In the genomic region with DNA sequence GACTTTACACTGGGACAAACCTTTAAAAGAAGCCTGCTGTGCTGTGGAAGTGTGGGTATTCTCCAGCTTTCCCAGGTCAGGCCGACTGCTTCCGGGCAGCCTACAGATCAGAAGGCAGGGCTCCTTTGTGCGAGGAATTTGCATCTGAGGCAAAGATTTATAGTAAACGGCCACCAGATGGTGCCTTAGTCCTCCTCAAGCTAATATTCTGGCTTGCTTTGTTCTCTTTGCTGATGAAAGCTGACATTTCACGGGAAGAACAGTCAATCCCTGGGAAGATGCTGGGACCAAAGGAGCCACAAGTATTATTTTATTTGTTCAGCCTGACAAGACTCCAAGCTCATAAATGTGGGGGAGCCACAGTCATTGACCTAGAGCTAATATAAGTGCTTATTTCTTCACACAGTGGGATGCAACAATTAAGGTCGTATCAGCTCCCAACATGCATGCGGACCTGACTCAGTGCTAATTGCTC, we compare ENCODE assay signal across 1 cellular context.
TF ChIP-seq lines count a peak whose summit lies in the region.

No MANE protein-coding gene starts in this region.

TF ChIP-seq in K562, 482 proteins besides CTCF, POLR2A, EP300 and RAD21 (continued from another document):
- TF ChIP-seq, protein P1, sequence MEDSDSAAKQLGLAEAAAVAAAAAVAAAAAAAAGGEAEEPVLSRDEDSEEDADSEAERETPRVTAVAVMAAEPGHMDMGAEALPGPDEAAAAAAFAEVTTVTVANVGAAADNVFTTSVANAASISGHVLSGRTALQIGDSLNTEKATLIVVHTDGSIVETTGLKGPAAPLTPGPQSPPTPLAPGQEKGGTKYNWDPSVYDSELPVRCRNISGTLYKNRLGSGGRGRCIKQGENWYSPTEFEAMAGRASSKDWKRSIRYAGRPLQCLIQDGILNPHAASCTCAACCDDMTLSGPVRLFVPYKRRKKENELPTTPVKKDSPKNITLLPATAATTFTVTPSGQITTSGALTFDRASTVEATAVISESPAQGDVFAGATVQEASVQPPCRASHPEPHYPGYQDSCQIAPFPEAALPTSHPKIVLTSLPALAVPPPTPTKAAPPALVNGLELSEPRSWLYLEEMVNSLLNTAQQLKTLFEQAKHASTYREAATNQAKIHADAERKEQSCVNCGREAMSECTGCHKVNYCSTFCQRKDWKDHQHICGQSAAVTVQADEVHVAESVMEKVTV (CRISPR knock-in tag; IDR thresholded peaks at IDR 0.05): peak; percentile 45; the same call in 1 of the 2 replicates
- TF ChIP-seq CBFB (CRISPR knock-in tag; IDR thresholded peaks at IDR 0.05) (no peak), GABPA (tag; conservative IDR thresholded peaks at IDR 0.05; ENCODE audit: low read depth) (peak; percentile 48; the same call in 1 of the 2 replicates), TFAM (CRISPR knock-in tag; conservative IDR thresholded peaks at IDR 0.05) (no peak), ZNF699 (CRISPR knock-in tag; IDR thresholded peaks at IDR 0.05; ENCODE audit: insufficient replicate concordance) (no peak), SUPT5H (IDR thresholded peaks at IDR 0.05) (no peak), NELFE (IDR thresholded peaks at IDR 0.05; ENCODE audit: insufficient read depth, insufficient read length) (no peak), RBFOX2 (IDR thresholded peaks at IDR 0.05; ENCODE audit: low read depth, low read length) (no peak), ZNF212 (CRISPR knock-in tag; IDR thresholded peaks at IDR 0.05) (no peak), ZNF584 (CRISPR knock-in tag; IDR thresholded peaks at IDR 0.05; ENCODE audit: low read depth) (no peak), ZNF354B (CRISPR knock-in tag; IDR thresholded peaks at IDR 0.05) (no peak), NBN (IDR thresholded peaks at IDR 0.05; ENCODE audit: low read depth) (no peak)
- TF ChIP-seq, protein P2, sequence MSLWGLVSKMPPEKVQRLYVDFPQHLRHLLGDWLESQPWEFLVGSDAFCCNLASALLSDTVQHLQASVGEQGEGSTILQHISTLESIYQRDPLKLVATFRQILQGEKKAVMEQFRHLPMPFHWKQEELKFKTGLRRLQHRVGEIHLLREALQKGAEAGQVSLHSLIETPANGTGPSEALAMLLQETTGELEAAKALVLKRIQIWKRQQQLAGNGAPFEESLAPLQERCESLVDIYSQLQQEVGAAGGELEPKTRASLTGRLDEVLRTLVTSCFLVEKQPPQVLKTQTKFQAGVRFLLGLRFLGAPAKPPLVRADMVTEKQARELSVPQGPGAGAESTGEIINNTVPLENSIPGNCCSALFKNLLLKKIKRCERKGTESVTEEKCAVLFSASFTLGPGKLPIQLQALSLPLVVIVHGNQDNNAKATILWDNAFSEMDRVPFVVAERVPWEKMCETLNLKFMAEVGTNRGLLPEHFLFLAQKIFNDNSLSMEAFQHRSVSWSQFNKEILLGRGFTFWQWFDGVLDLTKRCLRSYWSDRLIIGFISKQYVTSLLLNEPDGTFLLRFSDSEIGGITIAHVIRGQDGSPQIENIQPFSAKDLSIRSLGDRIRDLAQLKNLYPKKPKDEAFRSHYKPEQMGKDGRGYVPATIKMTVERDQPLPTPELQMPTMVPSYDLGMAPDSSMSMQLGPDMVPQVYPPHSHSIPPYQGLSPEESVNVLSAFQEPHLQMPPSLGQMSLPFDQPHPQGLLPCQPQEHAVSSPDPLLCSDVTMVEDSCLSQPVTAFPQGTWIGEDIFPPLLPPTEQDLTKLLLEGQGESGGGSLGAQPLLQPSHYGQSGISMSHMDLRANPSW (CRISPR knock-in tag; IDR thresholded peaks at IDR 0.05): no peak
